Comparison of ENCODE assay signal across 8 cellular contexts in the genomic region with DNA sequence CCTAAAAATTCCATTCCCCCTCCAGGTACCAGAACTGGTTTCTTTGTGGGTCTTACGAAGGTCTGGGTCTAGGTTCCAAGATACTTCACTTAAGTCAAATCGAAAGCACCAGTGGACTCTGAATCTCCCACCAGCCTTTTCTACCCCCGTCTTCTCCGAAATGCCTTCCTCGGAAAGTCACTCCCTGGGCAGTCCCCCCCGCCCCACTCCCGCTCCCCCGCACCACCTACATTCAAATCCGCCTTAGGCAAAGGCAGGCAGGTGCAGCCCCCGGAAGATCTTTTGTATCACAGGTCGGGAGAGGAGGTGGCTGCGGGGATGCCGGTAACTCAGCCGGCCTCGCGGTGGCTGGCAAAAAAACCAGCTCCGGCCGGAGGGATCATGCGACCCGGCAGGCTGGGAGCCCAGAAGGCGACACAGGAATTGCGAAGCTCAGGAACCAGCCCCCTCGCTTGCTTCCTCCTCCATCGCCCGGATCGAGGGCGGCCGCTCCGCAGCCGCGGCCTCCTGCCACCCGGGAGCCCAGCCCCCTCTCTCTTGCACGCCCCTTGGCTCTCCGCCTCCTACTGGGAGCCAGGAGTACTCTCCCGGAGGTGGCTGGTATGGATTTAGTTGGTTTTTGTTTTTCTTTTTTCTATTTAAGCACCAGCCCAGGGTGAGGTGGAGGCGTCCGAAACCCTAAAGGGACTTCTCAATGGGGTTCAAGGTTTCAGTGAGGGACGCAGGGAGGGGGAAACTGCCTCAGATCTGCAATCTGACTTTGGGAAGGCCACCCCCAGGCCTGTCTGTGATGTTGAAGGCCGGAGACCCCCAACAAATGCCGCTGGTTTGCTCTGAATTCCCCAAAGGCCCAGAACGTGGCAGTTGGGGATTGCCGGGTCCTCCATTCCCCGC. TPM values are rescaled to one million over a fixed set of nuclear protein-coding genes. Genes with fewer than 3 reads are reported as not detected.
DNase-seq lines count a peak whose midpoint lies in the region; TF ChIP-seq lines count a peak whose summit lies in the region.

Gene BCL2L1 (minus strand): TSS at position 481 of the 894 bp plus-strand sequence. CDS start 650 bp downstream, outside the sequence.

- peak within 1 kb of the TSS; percentile 93 for H3K4me3 Mint-ChIP-seq in activated T-cell treated with anti-CD3 and anti-CD28 coated beads, Interleukin-2, amount 50 U/mL, for 24 hours

- peak; percentile 55 for TF ChIP-seq POLR2A in erythroblast (IDR thresholded peaks at IDR 0.05; ENCODE audit: low read length)

- peak; percentile 66 for DNase-seq in NK-92 treated with Interleukin-12 subunit alpha and Interleukin-12 subunit beta, amount 100 ng/mL, for 24 hours (lab: John Stamatoyannopoulos, UW)
- DNase-seq in NK-92 (lab: John Stamatoyannopoulos, UW; ENCODE audit: unreplicated experiment) (no peak), HuH-7 (ENCODE audit: low spot score) (peak; percentile 84), PC-9 (peak; percentile 74 to 86), erythroblast (lab: John Stamatoyannopoulos, UW) (peak; percentile 85 to 90)
- peak; percentile 83 for DNase-seq in activated T-cell treated with anti-CD3 and anti-CD28 coated beads, Interleukin-2, amount 50 U/mL, for 24 hours
- DNase-seq in stimulated activated CD8-positive, alpha-beta memory T cell treated with anti-CD3 and anti-CD28 coated beads, Interleukin-7, amount 100 ng/mL, for 24 hours (ENCODE audit: low read depth): peak; percentile 51

- H3K9me3 Mint-ChIP-seq in activated T-cell treated with anti-CD3 and anti-CD28 coated beads, Interleukin-2, amount 50 U/mL, for 24 hours: no peaks in the 10 kb centered on the region

- H3K27ac ChIP-seq in PC-9: peak within 1 kb of the TSS; percentile 99

- H3K9me3 ChIP-seq in PC-9 (ENCODE audit: insufficient read depth, low read depth) (no peaks in the 10 kb centered on the region), mucosa of stomach (ENCODE audit: control insufficient read depth, low read length) (no peaks in the 10 kb centered on the region)

- H3F3A ChIP-seq in PC-9 (ENCODE audit: insufficient read depth, low read depth): peaks cover 64% of the 10 kb centered on the region

- POLR2A ChIA-PET in PC-9 (lab: Charles Lee; ENCODE audit: unreplicated experiment): interaction anchor here (0.6 to 2.8 kb wide), 12 partner anchors 9 to 162 kb away, joined by 3 to 28 read pairs (median 4); no protein-coding TSS in a partner anchor

- peak within 1 kb of the TSS; percentile 88 for H3K4me3 ChIP-seq in PC-9
- peak within 1 kb of the TSS; percentile 61 for H3K4me3 ChIP-seq in mucosa of stomach (ENCODE audit: low read length)

- no peaks in the 10 kb centered on the region for H3K9me2 ChIP-seq in PC-9 (ENCODE audit: insufficient read depth)

- H3K9ac ChIP-seq in mucosa of stomach (ENCODE audit: low read length): peak within 1 kb of the TSS; percentile 100

- peaks cover 21% of the 10 kb centered on the region for H3K4me1 ChIP-seq in PC-9 (replicated peaks; ENCODE audit: insufficient read depth)
- H3K4me1 ChIP-seq in mucosa of stomach (ENCODE audit: control insufficient read depth, insufficient read depth, low read length): peaks cover 38% of the 10 kb centered on the region

- peak; percentile 78 for TF ChIP-seq CTCF in PC-9 (conservative IDR thresholded peaks at IDR 0.05)

- H3K79me2 ChIP-seq in PC-9 (ENCODE audit: low read depth): peaks cover 56% of the 10 kb centered on the region

- peaks cover 26% of the 10 kb centered on the region for H3K36me3 ChIP-seq in PC-9 (ENCODE audit: low read depth)
- H3K36me3 ChIP-seq in mucosa of stomach (ENCODE audit: control insufficient read depth, insufficient read depth, low read length): peaks cover 4% of the 10 kb centered on the region

- H3K4me2 ChIP-seq in PC-9: peak within 1 kb of the TSS; percentile 97

- peak within 1 kb of the TSS; percentile 98 for H3K27ac Mint-ChIP-seq in activated T-cell treated with anti-CD3 and anti-CD28 coated beads, Interleukin-2, amount 50 U/mL, for 24 hours

- H3K27me3 ChIP-seq in PC-9 (ENCODE audit: insufficient read depth, low read depth) (no peaks in the 10 kb centered on the region), mucosa of stomach (ENCODE audit: control insufficient read depth, insufficient read depth, low read length) (no peaks in the 10 kb centered on the region)

- TSS peak; percentile 29 for BruUV-seq in PC-9 (replicated peaks; lab: Mats Ljungman, UMichigan)

- intact Hi-C loops in PC-9 (cut with micrococcal nuclease; ENCODE audit: unreplicated experiment): loop anchor here (1.0 to 2.0 kb wide), 5 partner anchors 44 to 162 kb away; no protein-coding TSS in a partner anchor

- peaks cover 17% of the 10 kb centered on the region for H3K4me1 Mint-ChIP-seq in activated T-cell treated with anti-CD3 and anti-CD28 coated beads, Interleukin-2, amount 50 U/mL, for 24 hours (ENCODE audit: low read depth)

- CTCF ChIA-PET in PC-9 (lab: Charles Lee): interaction anchor here (1.0 to 3.6 kb wide), 11 partner anchors 10 to 160 kb away, joined by 3 to 112 read pairs (median 11); partner anchors contain the start of gene TPX2

- H3K27me3 Mint-ChIP-seq in activated T-cell treated with anti-CD3 and anti-CD28 coated beads, Interleukin-2, amount 50 U/mL, for 24 hours: no peaks in the 10 kb centered on the region

- no peaks in the 10 kb centered on the region for H4K20me1 ChIP-seq in PC-9 (ENCODE audit: insufficient read depth)

- peak within 1 kb of the TSS; percentile 72 for H2AFZ ChIP-seq in PC-9

- H3K36me3 Mint-ChIP-seq in activated T-cell treated with anti-CD3 and anti-CD28 coated beads, Interleukin-2, amount 50 U/mL, for 24 hours (ENCODE audit: low read depth): peaks cover 55% of the 10 kb centered on the region

RNA-seq across cellular contexts. Expression of gene BCL2L1, which starts in this region (rescaled TPM):
- 125 and 129 TPM in 2 replicates for total RNA-seq in PC-9 (2021)
